ENCODE assay signal across 17 cellular contexts in genomic region chr16:2528161-2529060, GRCh38. TPM values are rescaled to one million over a fixed set of nuclear protein-coding genes. Genes with fewer than 3 reads are reported as not detected.
DNase-seq lines count a peak whose midpoint lies in the region; ATAC-seq and TF ChIP-seq lines count a peak whose summit lies in the region.
"Had no signal": no experiment of that assay in that cellular context is flagged by ENCODE, and none has a peak within 500 bp of the region (broad histone marks: within the 10 kb centered on the region; RNA-seq: fewer than 3 reads in every experiment).

No MANE protein-coding gene starts in this region.

- H3F3A ChIP-seq in smooth muscle cell (ENCODE audit: low read depth) = peaks cover 7% of the 10 kb centered on the region

- WGBS in smooth muscle cell (ENCODE audit: low lambda C conversion rate) = 97% methylated on average over 34 of the region's 36 CpGs

- no peak for ATAC-seq in left cardiac atrium
- ATAC-seq in left ventricle myocardium superior = no peak
- ATAC-seq in mucosa of descending colon = no peak
- ATAC-seq: HCT116 had no signal

- no peak overlapping the region for H3K4me2 ChIP-seq in smooth muscle cell

- no peaks in the 10 kb centered on the region for H3K79me2 ChIP-seq in smooth muscle cell (ENCODE audit: low read depth)

- H3K27me3 ChIP-seq in left ventricle myocardium inferior (ENCODE audit: low read depth) = no peaks in the 10 kb centered on the region
- H3K27me3 ChIP-seq in smooth muscle cell (ENCODE audit: low read depth) = no peaks in the 10 kb centered on the region

- H3K27ac ChIP-seq in left ventricle myocardium inferior (replicated peaks) = no peak overlapping the region
- H3K27ac ChIP-seq in smooth muscle cell (ENCODE audit: low read depth) = no peak overlapping the region
- H3K27ac ChIP-seq: C4-2B had no signal

- H3K4me3 ChIP-seq in left ventricle myocardium inferior (no peak overlapping the region), mucosa of descending colon (no peak overlapping the region), smooth muscle cell (no peak overlapping the region)

- H3K9me3 ChIP-seq in left ventricle myocardium inferior (replicated peaks) (no peaks in the 10 kb centered on the region), mucosa of descending colon (no peaks in the 10 kb centered on the region), smooth muscle cell (replicated peaks; ENCODE audit: low read depth) (no peaks in the 10 kb centered on the region)

- intact Hi-C loops in left cardiac atrium (cut with DNase I) = no loop called here
- intact Hi-C loops in left ventricle myocardium superior (cut with micrococcal nuclease) = no loop called here
- intact Hi-C loops in left ventricle myocardium inferior (cut with micrococcal nuclease) = no loop called here
- intact Hi-C loops in mucosa of descending colon (cut with DNase I, micrococcal nuclease) = no loop called here

- H3K36me3 ChIP-seq in left ventricle myocardium inferior = peaks cover 50% of the 10 kb centered on the region
- no peaks in the 10 kb centered on the region for H3K36me3 ChIP-seq in mucosa of descending colon (ENCODE audit: low read depth)
- no peaks in the 10 kb centered on the region for H3K36me3 ChIP-seq in smooth muscle cell (ENCODE audit: low read depth)

- H3K4me1 ChIP-seq in left ventricle myocardium inferior (peaks cover 20% of the 10 kb centered on the region), mucosa of descending colon (ENCODE audit: low read depth) (peaks cover 13% of the 10 kb centered on the region), smooth muscle cell (ENCODE audit: low read depth) (peaks cover 6% of the 10 kb centered on the region)

- no peak overlapping the region for H2AFZ ChIP-seq in smooth muscle cell (ENCODE audit: low read depth)

- H4K20me1 ChIP-seq in smooth muscle cell (ENCODE audit: low read depth) = no peaks in the 10 kb centered on the region

- no peak overlapping the region for H3K9ac ChIP-seq in smooth muscle cell (ENCODE audit: low read depth)

- peak; percentile 34 for DNase-seq in left cardiac atrium
- DNase-seq in left ventricle myocardium superior = no peak
- DNase-seq in left ventricle myocardium inferior = peak; percentile 13
- DNase-seq in mucosa of descending colon = peak in 2 of 3 donors; percentile 30 to 58
- DNase-seq in NCI-H226 = no peak
- no peak for DNase-seq in smooth muscle cell (lab: John Stamatoyannopoulos, UW; ENCODE audit: unreplicated experiment)
- DNase-seq in NOMO-1 treated with dmso at 0.1 percent for 144 hours (lab: John Stamatoyannopoulos, UW; ENCODE audit: unreplicated experiment) = no peak
- DNase-seq: DMS 273 treated with DMSO at 0.1 percent for 48 hours, GDM1, NCI-H1436, NCI-H2029, NCI-H2171 treated with DMSO at 0.1 percent for 48 hours, NCI-H510A, NCI-H82, SHP77 treated with DMSO at 0.1 percent for 48 hours had no signal

- no peak for TF ChIP-seq CTCF in left ventricle myocardium inferior (IDR thresholded peaks at IDR 0.05; ENCODE audit: borderline replicate concordance)
- no peak for TF ChIP-seq CTCF in mucosa of descending colon (IDR thresholded peaks at IDR 0.05)
- TF ChIP-seq CTCF in smooth muscle cell (IDR thresholded peaks at IDR 0.05; ENCODE audit: borderline replicate concordance, insufficient read depth, poor library complexity, severe bottlenecking) = no peak

RNA-seq across cellular contexts. Expression of gene CEMP1, which starts 2.8 kb away (rescaled TPM):
- total RNA-seq in left cardiac atrium (not detected), left ventricle myocardium superior (not detected), left ventricle myocardium inferior (not detected), mucosa of descending colon (1 to 10 TPM in 1 of 3 donors, under 1 TPM in 1, not detected in 1; 0.89 to 1.2 TPM), smooth muscle cell (not detected in 2 replicates)
- 1.7 and 5.1 TPM in 2 replicates for polyA plus RNA-seq in smooth muscle cell

RNA-seq across cellular contexts. Expression of gene AMDHD2, which starts 8.2 kb away (rescaled TPM):
- total RNA-seq in left cardiac atrium (10 to 100 TPM; 15.8 to 21.8 TPM), left ventricle myocardium superior (15.8 TPM), left ventricle myocardium inferior (9.3 TPM), mucosa of descending colon (10 to 100 TPM; 33.6 to 51.2 (median 38.4) TPM), smooth muscle cell (12.0 and 15.7 TPM in 2 replicates)
- polyA plus RNA-seq in smooth muscle cell = 14.2 and 20.8 TPM in 2 replicates

RNA-seq across cellular contexts. Expression of gene PDPK1, which starts 9.4 kb away (rescaled TPM):
- total RNA-seq in left cardiac atrium (10 to 100 TPM; 32.6 to 39.4 TPM), left ventricle myocardium superior (43.1 TPM), left ventricle myocardium inferior (46.4 TPM), mucosa of descending colon (10 to 100 TPM; 73.3 to 79.6 (median 79.3) TPM), smooth muscle cell (22.3 and 23.8 TPM in 2 replicates)
- 16.4 and 25.4 TPM in 2 replicates for polyA plus RNA-seq in smooth muscle cell

RNA-seq across cellular contexts. Expression of gene ATP6V0C, which starts 14.7 kb away (rescaled TPM):
- 100 to 1,000 TPM; 162 to 197 TPM for total RNA-seq in left cardiac atrium
- total RNA-seq in left ventricle myocardium superior = 150 TPM
- total RNA-seq in left ventricle myocardium inferior = 128 TPM
- total RNA-seq in mucosa of descending colon = 100 to 1,000 TPM; 171 to 261 (median 201) TPM
- 50.5 and 99.2 TPM in 2 replicates for total RNA-seq in smooth muscle cell
- polyA plus RNA-seq in smooth muscle cell = 207 and 265 TPM in 2 replicates

RNA-seq across cellular contexts. Expression of gene TBC1D24, which starts 53.5 kb away (rescaled TPM):
- total RNA-seq in left cardiac atrium = 10 to 100 TPM in 1 of 2 donors, 1 to 10 TPM in 1; 9.8 to 15.1 TPM
- 15.4 TPM for total RNA-seq in left ventricle myocardium superior
- total RNA-seq in left ventricle myocardium inferior = 11.1 TPM
- total RNA-seq in mucosa of descending colon = 10 to 100 TPM in 1 of 3 donors, 1 to 10 TPM in 2; 6.9 to 14.3 (median 8.5) TPM
- 5.1 and 9.2 TPM in 2 replicates for total RNA-seq in smooth muscle cell
- 4.9 and 5.5 TPM in 2 replicates for polyA plus RNA-seq in smooth muscle cell

Comparison
In these comparisons a context has a peak if more than half of its experiments do, and no peak if none do; other contexts are left out.
1. DNase-seq: peak in left cardiac atrium (single experiment), left ventricle myocardium inferior (single experiment) and mucosa of descending colon (2 of 3); none in left ventricle myocardium superior (single experiment), NCI-H226 (single experiment), smooth muscle cell (single experiment) and NOMO-1 treated with dmso at 0.1 percent for 144 hours (single experiment).